Comparison of ENCODE assay signal across 1 cellular context in the genomic region with DNA sequence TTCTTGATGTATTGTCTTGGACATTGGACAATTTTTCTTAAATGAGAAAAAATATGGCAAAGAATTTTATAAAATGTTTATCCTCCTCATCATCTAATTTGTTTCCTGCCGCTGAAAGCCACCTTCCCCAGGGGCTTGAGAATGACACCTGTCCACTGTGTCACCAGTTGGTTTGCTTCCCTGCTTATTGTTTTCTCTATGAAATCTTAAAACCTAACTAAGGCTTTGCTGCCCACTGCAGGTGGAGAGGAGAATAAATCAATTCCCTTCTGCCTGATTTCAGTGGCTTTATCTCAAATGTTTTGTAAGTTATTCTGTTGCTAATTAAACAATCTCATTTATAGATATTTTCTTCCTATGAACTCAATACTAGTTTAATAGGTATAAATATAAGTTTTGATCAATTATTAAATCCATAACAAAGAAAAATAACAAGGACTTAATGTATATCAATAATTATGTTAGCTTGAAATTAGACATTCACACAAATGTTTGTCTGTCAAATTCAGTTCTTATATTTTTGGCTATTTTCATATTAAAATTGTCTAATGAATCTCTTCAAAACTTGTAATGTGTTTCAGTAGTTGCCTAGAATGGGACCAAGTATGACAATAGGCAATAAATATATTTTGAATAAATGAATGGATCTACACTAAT.
TF ChIP-seq lines count a peak whose summit lies in the region.

No MANE protein-coding gene starts in this region.

TF ChIP-seq in IMR-90, 13 proteins besides CTCF, POLR2A, EP300 and RAD21 (continued from another document):
- TF ChIP-seq, protein P1, sequence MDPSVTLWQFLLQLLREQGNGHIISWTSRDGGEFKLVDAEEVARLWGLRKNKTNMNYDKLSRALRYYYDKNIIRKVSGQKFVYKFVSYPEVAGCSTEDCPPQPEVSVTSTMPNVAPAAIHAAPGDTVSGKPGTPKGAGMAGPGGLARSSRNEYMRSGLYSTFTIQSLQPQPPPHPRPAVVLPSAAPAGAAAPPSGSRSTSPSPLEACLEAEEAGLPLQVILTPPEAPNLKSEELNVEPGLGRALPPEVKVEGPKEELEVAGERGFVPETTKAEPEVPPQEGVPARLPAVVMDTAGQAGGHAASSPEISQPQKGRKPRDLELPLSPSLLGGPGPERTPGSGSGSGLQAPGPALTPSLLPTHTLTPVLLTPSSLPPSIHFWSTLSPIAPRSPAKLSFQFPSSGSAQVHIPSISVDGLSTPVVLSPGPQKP (IDR thresholded peaks at IDR 0.05; ENCODE audit: borderline replicate concordance, low read depth, low read length), result no peak
- TF ChIP-seq MXI1 (IDR thresholded peaks at IDR 0.05; ENCODE audit: borderline replicate concordance, low read depth, low read length), result no peak
